13 cellular contexts compared by ENCODE assay signal in the genomic region with DNA sequence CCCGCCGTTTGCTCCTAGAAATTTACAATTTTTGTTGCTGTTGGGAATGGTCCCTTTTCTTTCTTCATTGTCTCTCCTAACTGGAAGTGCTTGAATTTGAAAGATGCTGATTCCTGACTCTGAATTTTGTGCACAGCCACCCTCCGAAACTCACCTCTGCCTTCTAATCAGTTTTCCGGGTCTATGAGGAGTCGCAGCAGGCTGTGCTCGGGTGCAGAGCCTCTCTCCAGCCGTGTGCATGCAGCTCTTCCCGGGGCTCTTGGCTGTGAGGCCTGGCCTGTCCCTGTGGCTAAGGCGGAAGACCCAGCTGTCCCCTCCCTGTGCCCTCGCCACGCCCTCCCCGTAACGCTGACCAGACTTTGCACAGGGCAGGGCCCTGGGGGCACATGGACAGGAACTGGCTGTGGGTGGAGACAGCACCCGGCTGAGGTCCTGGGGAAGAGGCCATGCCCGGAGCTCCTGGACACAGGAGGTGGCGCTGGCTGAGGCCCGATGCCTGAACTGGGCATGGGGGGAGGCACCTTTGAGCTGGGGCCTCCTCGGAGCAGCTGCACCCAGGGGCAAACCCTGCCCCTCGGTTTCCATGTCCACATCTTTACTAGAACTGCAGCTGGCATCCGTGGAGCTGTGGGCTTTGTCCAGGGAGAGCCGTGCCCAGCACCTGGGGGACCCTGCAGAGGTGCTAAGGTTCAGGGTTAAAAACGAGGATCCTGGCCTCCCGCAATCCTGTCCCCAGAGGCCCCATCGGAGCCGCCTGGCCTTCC. TPM values are rescaled to one million over a fixed set of nuclear protein-coding genes. Genes with fewer than 3 reads are reported as not detected.
DNase-seq lines count a peak whose midpoint lies in the region; ATAC-seq and TF ChIP-seq lines count a peak whose summit lies in the region.
"Had no signal": no experiment of that assay in that cellular context is flagged by ENCODE, and none has a peak within 500 bp of the region (broad histone marks: within the 10 kb centered on the region; RNA-seq: fewer than 3 reads in every experiment).

No MANE protein-coding gene starts in this region.

- no peaks in the 10 kb centered on the region for H3F3A ChIP-seq in smooth muscle cell (ENCODE audit: low read depth)

- H3K27me3 ChIP-seq in SJCRH30 = no peaks in the 10 kb centered on the region
- H3K27me3 ChIP-seq in smooth muscle cell (ENCODE audit: low read depth) = no peaks in the 10 kb centered on the region

- H3K4me3 ChIP-seq in SJCRH30 (no peak overlapping the region), smooth muscle cell (no peak overlapping the region)
- H3K4me3 ChIP-seq: PC-9 had no signal

- 85% methylated on average over 25 of the region's 25 CpGs for WGBS in smooth muscle cell (ENCODE audit: low lambda C conversion rate)

- no peak overlapping the region for H2AFZ ChIP-seq in smooth muscle cell (ENCODE audit: low read depth)
- H2AFZ ChIP-seq: PC-9 had no signal

- TF ChIP-seq CTCF in Calu3 (IDR thresholded peaks at IDR 0.05; ENCODE audit: unreplicated experiment) = no peak
- TF ChIP-seq CTCF in smooth muscle cell (IDR thresholded peaks at IDR 0.05; ENCODE audit: borderline replicate concordance, insufficient read depth, poor library complexity, severe bottlenecking) = no peak

- no peak overlapping the region for H3K9ac ChIP-seq in smooth muscle cell (ENCODE audit: low read depth)

- no peaks in the 10 kb centered on the region for H3K27me3 Mint-ChIP-seq in Calu3 (ENCODE audit: unreplicated experiment)
- H3K27me3 Mint-ChIP-seq: naive B cell had no signal

- no peaks in the 10 kb centered on the region for H3K79me2 ChIP-seq in smooth muscle cell (ENCODE audit: low read depth)

- H3K4me1 Mint-ChIP-seq in Calu3 (ENCODE audit: low read depth, unreplicated experiment) = peaks cover 7% of the 10 kb centered on the region

- H3K27ac Mint-ChIP-seq in Calu3 (ENCODE audit: unreplicated experiment) = peak overlapping the region; percentile 49
- H3K27ac Mint-ChIP-seq: HFFc6 had no signal

- H3K4me1 ChIP-seq in SJCRH30 (peaks cover 48% of the 10 kb centered on the region), smooth muscle cell (ENCODE audit: low read depth) (no peaks in the 10 kb centered on the region)

- H3K9me3 Mint-ChIP-seq in Calu3 (ENCODE audit: low read depth, unreplicated experiment) = no peaks in the 10 kb centered on the region
- H3K9me3 Mint-ChIP-seq: HFFc6, naive B cell had no signal

- intact Hi-C loops in Calu3 (cut with micrococcal nuclease; ENCODE audit: unreplicated experiment) = no loop called here
- intact Hi-C loops in left ventricle myocardium superior (cut with micrococcal nuclease) = no loop called here
- intact Hi-C loops in posterior vena cava (cut with DNase I) = loop anchor here in 1 of 2 donors (5.0 kb wide), 1 partner anchor 33 kb away; a partner anchor contains a TSS

- BruUV-seq in Calu3 (replicated peaks; lab: Mats Ljungman, UMichigan) = no TSS peak

- peaks cover 22% of the 10 kb centered on the region for H3K36me3 Mint-ChIP-seq in Calu3 (ENCODE audit: insufficient read depth, unreplicated experiment)
- H3K36me3 Mint-ChIP-seq: naive B cell had no signal

- no peak overlapping the region for H3K4me2 ChIP-seq in smooth muscle cell
- H3K4me2 ChIP-seq: PC-9 had no signal

- CTCF ChIA-PET in Calu3 (lab: Charles Lee) = no interaction called here

- no peaks in the 10 kb centered on the region for H4K20me1 ChIP-seq in smooth muscle cell (ENCODE audit: low read depth)

- DNase-seq in Calu3 (peak; percentile 51), SJCRH30 (peak; percentile 42 to 47), left ventricle myocardium superior (peak; percentile 44), posterior vena cava (ENCODE audit: low spot score) (peak; percentile 81), NCI-H774 (lab: John Stamatoyannopoulos, UW) (no peak), NCI-H1694 (lab: John Stamatoyannopoulos, UW) (no peak), smooth muscle cell (lab: John Stamatoyannopoulos, UW; ENCODE audit: unreplicated experiment) (no peak)
- DNase-seq: HFFc6, naive B cell, NCI-H1417 had no signal

- H3K27ac ChIP-seq in SJCRH30 (no peak overlapping the region), smooth muscle cell (ENCODE audit: low read depth) (no peak overlapping the region)
- H3K27ac ChIP-seq: HL-60, PC-9 had no signal

- peak overlapping the region; percentile 34 for H3K4me3 Mint-ChIP-seq in Calu3 (ENCODE audit: low read depth, unreplicated experiment)
- H3K4me3 Mint-ChIP-seq: HFFc6 had no signal

- H3K36me3 ChIP-seq in SJCRH30 = peaks cover 3% of the 10 kb centered on the region; the same call in 1 of the 2 replicates
- no peaks in the 10 kb centered on the region for H3K36me3 ChIP-seq in smooth muscle cell (ENCODE audit: low read depth)

- no peak for ATAC-seq in left ventricle myocardium superior
- ATAC-seq in HG02763 (IDR thresholded peaks at IDR 0.05; ENCODE audit: unreplicated experiment) = no peak

- H3K9me3 ChIP-seq in SJCRH30 (replicated peaks) (no peaks in the 10 kb centered on the region), smooth muscle cell (replicated peaks; ENCODE audit: low read depth) (no peaks in the 10 kb centered on the region)

RNA-seq across cellular contexts. Expression of a gene that starts 32.6 kb away (rescaled TPM):
- 2.2 and 2.4 TPM in 2 replicates for total RNA-seq in Calu3 (2022)
- total RNA-seq in SJCRH30 (2014; rRNA removed; shearing (Covaris generic)) = 2.5 and 3.2 TPM in 2 replicates
- 22.8 TPM for total RNA-seq in left ventricle myocardium superior
- 10 to 100 TPM; 18.1 to 63.3 TPM for total RNA-seq in posterior vena cava
- total RNA-seq in smooth muscle cell = 152 and 171 TPM in 2 replicates
- 388 and 427 TPM in 2 replicates for polyA plus RNA-seq in smooth muscle cell

RNA-seq across cellular contexts. Expression of a gene that starts 43.9 kb away (rescaled TPM):
- total RNA-seq in Calu3 (2022) = 115 and 130 TPM in 2 replicates
- total RNA-seq in SJCRH30 (2014; rRNA removed; shearing (Covaris generic)) = 141 and 143 TPM in 2 replicates
- 133 TPM for total RNA-seq in left ventricle myocardium superior
- total RNA-seq in posterior vena cava = 100 to 1,000 TPM; 109 to 113 TPM
- total RNA-seq in smooth muscle cell = 59.1 and 76.9 TPM in 2 replicates
- polyA plus RNA-seq in smooth muscle cell = 132 and 135 TPM in 2 replicates

Comparison
In these comparisons a context has a peak if more than half of its experiments do, and no peak if none do; other contexts are left out.
1. DNase-seq: peak in Calu3 (single experiment), SJCRH30 (2 of 2), left ventricle myocardium superior (single experiment) and posterior vena cava (single experiment); none in NCI-H774 (single experiment), NCI-H1694 (single experiment) and smooth muscle cell (single experiment).